1 cellular context compared by ENCODE assay signal in genomic region chrX:53441531-53442321, GRCh38.
TF ChIP-seq lines count a peak whose summit lies in the region.

No MANE protein-coding gene starts in this region.

TF ChIP-seq in GM12878, 131 proteins besides CTCF, POLR2A, EP300 and RAD21 (continued from another document):
- no peak for TF ChIP-seq REST (IDR thresholded peaks at IDR 0.05; ENCODE audit: low read depth, low read length)
- TF ChIP-seq NRF1 (conservative IDR thresholded peaks at IDR 0.05; ENCODE audit: low read depth, low read length) = peak; percentile 59
- TF ChIP-seq CREB1 (IDR thresholded peaks at IDR 0.05; ENCODE audit: low read depth) = no peak
- TF ChIP-seq RUNX3 (IDR thresholded peaks at IDR 0.05; ENCODE audit: low read length) = no peak
- TF ChIP-seq STAT3 (IDR thresholded peaks at IDR 0.05; ENCODE audit: low read depth, low read length) = no peak
- no peak for TF ChIP-seq MYC (IDR thresholded peaks at IDR 0.05; ENCODE audit: insufficient read depth, insufficient read length, insufficient replicate concordance, low read length, severe bottlenecking)
- no peak for TF ChIP-seq SRF (IDR thresholded peaks at IDR 0.05; ENCODE audit: low read depth in 2 of 2, low read length in 2 of 2)
- TF ChIP-seq IRF4 (IDR thresholded peaks at IDR 0.05; ENCODE audit: low read depth, low read length) = no peak
- TF ChIP-seq NR2F1 (conservative IDR thresholded peaks at IDR 0.05) = peak; percentile 59
